15 cellular contexts compared by ENCODE assay signal in the genomic region with DNA sequence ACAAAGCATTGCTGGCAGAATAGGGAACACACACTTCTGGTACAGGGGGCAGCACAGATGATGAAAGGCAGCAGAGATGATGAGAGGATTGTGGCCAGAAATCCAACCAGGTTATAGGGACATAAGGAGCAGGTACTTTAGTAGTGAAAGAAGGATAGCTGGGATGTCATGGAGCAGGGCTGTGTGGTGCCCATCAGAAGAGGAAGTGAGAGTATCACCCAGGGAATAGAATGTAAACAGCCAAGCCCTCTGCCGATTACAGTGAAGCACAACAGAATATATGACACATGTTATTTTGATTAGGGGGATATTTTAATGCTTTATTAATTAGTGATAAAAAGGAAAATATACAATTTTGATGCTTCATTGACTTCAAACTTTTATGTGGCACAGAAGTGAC.
"Had no signal": no experiment of that assay in that cellular context is flagged by ENCODE, and none has a peak within 500 bp of the region (broad histone marks: within the 10 kb centered on the region; RNA-seq: fewer than 3 reads in every experiment).

No MANE protein-coding gene starts in this region.

- H3K27me3 Mint-ChIP-seq: activated CD4-positive, alpha-beta memory T cell treated with anti-CD3 and anti-CD28 coated beads, Interleukin-2, amount 10 ng/mL, durations not matched to agents 7 days and 5 days; activated CD4-positive, alpha-beta T cell treated with anti-CD3 and anti-CD28 coated beads for 36 hours had no signal

- H3K36me3 ChIP-seq: esophagus squamous epithelium, upper lobe of left lung had no signal

- DNase-seq: activated CD4-positive, alpha-beta memory T cell treated with anti-CD3 and anti-CD28 coated beads, Interleukin-2, amount 10 ng/mL, durations not matched to agents 7 days and 5 days; activated CD4-positive, alpha-beta T cell treated with anti-CD3 and anti-CD28 coated beads for 36 hours; activated naive CD4-positive, alpha-beta T cell; esophagus squamous epithelium; foreskin melanocyte; head of caudate nucleus; mammary epithelial cell; natural killer cell; nucleus accumbens; psoas muscle; stimulated activated CD4-positive, alpha-beta T cell treated with anti-CD3 and anti-CD28 coated beads, Interleukin-2, amount 100 ng/mL, for 24 hours; stimulated activated naive CD4-positive, alpha-beta T cell treated with Interleukin-2 at 50 U/mL for 16 hours; T1000; upper lobe of left lung had no signal

- H3K9me3 ChIP-seq: esophagus squamous epithelium, psoas muscle, upper lobe of left lung had no signal

- H3K36me3 Mint-ChIP-seq: natural killer cell had no signal

- H3K4me1 ChIP-seq: esophagus squamous epithelium, psoas muscle had no signal

- H3K4me1 Mint-ChIP-seq: activated CD4-positive, alpha-beta memory T cell treated with anti-CD3 and anti-CD28 coated beads, Interleukin-2, amount 10 ng/mL, durations not matched to agents 7 days and 5 days; activated CD4-positive, alpha-beta T cell treated with anti-CD3 and anti-CD28 coated beads for 36 hours; natural killer cell had no signal

- H3K4me3 ChIP-seq: esophagus squamous epithelium, psoas muscle, upper lobe of left lung had no signal

- H3K27me3 ChIP-seq: esophagus squamous epithelium, upper lobe of left lung had no signal

- H3K4me3 Mint-ChIP-seq: activated CD4-positive, alpha-beta memory T cell treated with anti-CD3 and anti-CD28 coated beads, Interleukin-2, amount 10 ng/mL, durations not matched to agents 7 days and 5 days; activated CD4-positive, alpha-beta T cell treated with anti-CD3 and anti-CD28 coated beads for 36 hours; natural killer cell had no signal

- H3K27ac ChIP-seq: esophagus squamous epithelium, psoas muscle, upper lobe of left lung, VCaP had no signal

- H3K27ac Mint-ChIP-seq: activated CD4-positive, alpha-beta memory T cell treated with anti-CD3 and anti-CD28 coated beads, Interleukin-2, amount 10 ng/mL, durations not matched to agents 7 days and 5 days; activated CD4-positive, alpha-beta T cell treated with anti-CD3 and anti-CD28 coated beads for 36 hours; natural killer cell had no signal
